1 cellular context compared by ENCODE assay signal in genomic region chr15:82045179-82045891, GRCh38.
A peak's percentile ranks its signal among the peaks of the same experiment; 100 is the strongest.
TF ChIP-seq lines count a peak whose summit lies in the region.

No MANE protein-coding gene starts in this region.

TF ChIP-seq in K562, 482 proteins besides CTCF, POLR2A, EP300 and RAD21 (continued from another document and continues in another):
- TF ChIP-seq NR2C2 (CRISPR knock-in tag; IDR thresholded peaks at IDR 0.05) (no peak), NR2C2 (tag; IDR thresholded peaks at IDR 0.05) (no peak), NCOA2 (IDR thresholded peaks at IDR 0.05; ENCODE audit: partially characterized antibody in 2 of 2) (no peak), JUNB (CRISPR knock-in tag; conservative IDR thresholded peaks at IDR 0.05) (no peak), ZNF561 (CRISPR knock-in tag; conservative IDR thresholded peaks at IDR 0.05) (no peak), RNF2 (IDR thresholded peaks at IDR 0.05) (no peak), ELK3 (CRISPR knock-in tag; IDR thresholded peaks at IDR 0.05) (no peak), MLX (CRISPR knock-in tag; conservative IDR thresholded peaks at IDR 0.05) (no peak), TEAD2 (tag; IDR thresholded peaks at IDR 0.05) (no peak), SMARCA4 (IDR thresholded peaks at IDR 0.05) (no peak; the same call in 1 of the 2 replicates), ZNF12 (CRISPR knock-in tag; IDR thresholded peaks at IDR 0.05) (0 out of 2 replicates have a peak, but pooled peaks have one; percentile 24), SLC30A9 (CRISPR knock-in tag; IDR thresholded peaks at IDR 0.05) (no peak), PHB2 (IDR thresholded peaks at IDR 0.05; ENCODE audit: low read depth) (no peak), ZNF699 (CRISPR knock-in tag; IDR thresholded peaks at IDR 0.05; ENCODE audit: insufficient replicate concordance) (no peak), POLR2G (IDR thresholded peaks at IDR 0.05; ENCODE audit: low read depth, low read length) (no peak), PHB (CRISPR knock-in tag; IDR thresholded peaks at IDR 0.05) (no peak), CBFA2T3 (IDR thresholded peaks at IDR 0.05) (no peak), RFX7 (CRISPR knock-in tag; IDR thresholded peaks at IDR 0.05) (no peak), CBX8 (IDR thresholded peaks at IDR 0.05; ENCODE audit: borderline replicate concordance, extremely low read depth, low read depth, low read length, poor library complexity, severe bottlenecking) (no peak), POLR2H (tag; IDR thresholded peaks at IDR 0.05; ENCODE audit: low read depth) (no peak), ZNF444 (CRISPR knock-in tag; IDR thresholded peaks at IDR 0.05) (no peak), CTCFL (IDR thresholded peaks at IDR 0.05; ENCODE audit: borderline replicate concordance, insufficient read depth, low read depth, low read length, poor library complexity, severe bottlenecking) (no peak), BRD4 (IDR thresholded peaks at IDR 0.05) (no peak), TAF15 (IDR thresholded peaks at IDR 0.05; ENCODE audit: low read depth, low read length) (no peak), ZNF75A (CRISPR knock-in tag; IDR thresholded peaks at IDR 0.05) (no peak), CBX5 (IDR thresholded peaks at IDR 0.05; ENCODE audit: borderline replicate concordance, low read depth) (0 out of 2 replicates have a peak, but pooled peaks have one; percentile 30), PTBP1 (IDR thresholded peaks at IDR 0.05; ENCODE audit: low read depth, low read length) (no peak), CREBBP (IDR thresholded peaks at IDR 0.05; ENCODE audit: low read depth, low read length) (no peak), ZBTB11 (CRISPR knock-in tag; IDR thresholded peaks at IDR 0.05) (no peak), TSHZ1 (CRISPR knock-in tag; IDR thresholded peaks at IDR 0.05) (no peak), MAX (CRISPR knock-in tag; IDR thresholded peaks at IDR 0.05) (no peak), ZNF589 (CRISPR knock-in tag; IDR thresholded peaks at IDR 0.05; ENCODE audit: low read depth) (no peak), ZFP91 (CRISPR knock-in tag; IDR thresholded peaks at IDR 0.05) (no peak), SAP30 (IDR thresholded peaks at IDR 0.05; ENCODE audit: borderline replicate concordance, insufficient read depth, low read depth, low read length, poor library complexity, severe bottlenecking) (no peak), ZNF655 (CRISPR knock-in tag; IDR thresholded peaks at IDR 0.05) (no peak), SAFB2 (IDR thresholded peaks at IDR 0.05; ENCODE audit: borderline replicate concordance, low read depth, low read length, severe bottlenecking) (no peak), SMARCB1 (IDR thresholded peaks at IDR 0.05; ENCODE audit: insufficient read length, low read depth) (no peak), MBD1 (CRISPR knock-in tag; IDR thresholded peaks at IDR 0.05) (no peak), CGGBP1 (CRISPR knock-in tag; IDR thresholded peaks at IDR 0.05) (no peak), ZNF134 (CRISPR knock-in tag; conservative IDR thresholded peaks at IDR 0.05) (no peak), CHD2 (IDR thresholded peaks at IDR 0.05; ENCODE audit: low read depth, low read length) (no peak), XRCC5 (IDR thresholded peaks at IDR 0.05; ENCODE audit: low read depth, low read length) (no peak)
